In genomic region chr13:112821340-112822055, GRCh38 we compare ENCODE assay signal across 17 cellular contexts.
A peak's percentile ranks its signal among the peaks of the same experiment; 100 is the strongest.
DNase-seq lines count a peak whose midpoint lies in the region; ATAC-seq and TF ChIP-seq lines count a peak whose summit lies in the region.
"Had no signal": no experiment of that assay in that cellular context is flagged by ENCODE, and none has a peak within 500 bp of the region (broad histone marks: within the 10 kb centered on the region; RNA-seq: fewer than 3 reads in every experiment).

No MANE protein-coding gene starts in this region.

- no peak overlapping the region for H3K4me3 Mint-ChIP-seq in endothelial cell (ENCODE audit: unreplicated experiment)
- H3K4me3 Mint-ChIP-seq: CD4-positive, CD25-positive, alpha-beta regulatory T cell had no signal

- no peak overlapping the region for H3K18ac ChIP-seq in neuronal stem cell (ENCODE audit: low read length)

- H3K9ac ChIP-seq in neuronal stem cell (ENCODE audit: low read depth, low read length, poor library complexity): peak overlapping the region; percentile 30

- no peaks in the 10 kb centered on the region for H3K9me3 ChIP-seq in heart right ventricle
- peaks cover 8% of the 10 kb centered on the region for H3K9me3 ChIP-seq in WERI-Rb-1 (ENCODE audit: severe bottlenecking)
- peaks cover 17 to 18% of the 10 kb centered on the region in 2 donors for H3K9me3 ChIP-seq in neuronal stem cell (replicated peaks in 1 of 2; ENCODE audit: control insufficient read depth in 2 of 2, insufficient read depth in 1 of 2, low read depth in 1 of 2, low read length in 2 of 2)
- H3K9me3 ChIP-seq: HAP-1 had no signal

- H3K36me3 ChIP-seq in heart right ventricle: peaks cover 0 to 98% (median 55%) of the 10 kb centered on the region in 9 donors
- peaks cover 67% of the 10 kb centered on the region for H3K36me3 ChIP-seq in WERI-Rb-1
- H3K36me3 ChIP-seq in neuronal stem cell (replicated peaks in 1 of 2; ENCODE audit: control insufficient read depth in 2 of 2, insufficient read depth in 2 of 2, low read length in 2 of 2): peaks cover 56 to 65% of the 10 kb centered on the region in 2 donors

- H3K27me3 Mint-ChIP-seq in endothelial cell (ENCODE audit: unreplicated experiment): peaks cover 16% of the 10 kb centered on the region
- H3K27me3 Mint-ChIP-seq: CD4-positive, CD25-positive, alpha-beta regulatory T cell had no signal

- no peak overlapping the region for H2BK12ac ChIP-seq in neuronal stem cell (ENCODE audit: low read length)

- H3K23ac ChIP-seq in neuronal stem cell (ENCODE audit: low read depth, low read length, poor library complexity): no peak overlapping the region

- no peaks in the 10 kb centered on the region for H3K27me3 ChIP-seq in heart right ventricle
- no peaks in the 10 kb centered on the region for H3K27me3 ChIP-seq in WERI-Rb-1 (ENCODE audit: insufficient read depth, low read depth, severe bottlenecking)
- H3K27me3 ChIP-seq in neuronal stem cell (ENCODE audit: control insufficient read depth in 3 of 3, insufficient read depth in 3 of 3, low read depth in 1 of 3, low read length in 3 of 3): no peaks in the 10 kb centered on the region

- no peak overlapping the region for H3K27ac Mint-ChIP-seq in endothelial cell (ENCODE audit: unreplicated experiment)

- H3K4me1 Mint-ChIP-seq in endothelial cell (ENCODE audit: unreplicated experiment): peaks cover 34% of the 10 kb centered on the region
- H3K4me1 Mint-ChIP-seq: CD4-positive, CD25-positive, alpha-beta regulatory T cell had no signal

- DNase-seq in heart right ventricle (no peak), Right ventricle myocardium superior (no peak), WERI-Rb-1 (peak; percentile 6), neuronal stem cell (ENCODE audit: low spot score) (no peak), endothelial cell (ENCODE audit: low spot score) (no peak), NK-92 (lab: John Stamatoyannopoulos, UW; ENCODE audit: unreplicated experiment) (no peak), GM13977 (ENCODE audit: low spot score) (no peak)
- DNase-seq: AML-193; Calu3; CD4-positive, CD25-positive, alpha-beta regulatory T cell; GDM1; Kasumi-1; NCI-H1417; NCI-H1930; NCI-H2171 treated with DMSO at 0.1 percent for 48 hours had no signal

- in situ Hi-C loops in GM13977 (cut with MboI; ENCODE audit: low pct_unique_long_range_greater_than_20kb, low sequenced_read_pairs, unreplicated experiment): no loop called here

- no peak overlapping the region for H3K4me2 ChIP-seq in neuronal stem cell (ENCODE audit: insufficient read depth, low read length, poor library complexity, severe bottlenecking)

- no peak overlapping the region for H2BK120ac ChIP-seq in neuronal stem cell (ENCODE audit: low read depth, low read length)

- H3K36me3 Mint-ChIP-seq in endothelial cell (ENCODE audit: low read depth, unreplicated experiment): peaks cover 74% of the 10 kb centered on the region

- no peaks in the 10 kb centered on the region for H3K9me3 Mint-ChIP-seq in endothelial cell (ENCODE audit: unreplicated experiment)
- H3K9me3 Mint-ChIP-seq: CD4-positive, CD25-positive, alpha-beta regulatory T cell had no signal

- ATAC-seq in heart right ventricle (peak in 5 of 8 donors; percentile 41 to 71 (median 52)), Right ventricle myocardium superior (ENCODE audit: poor library complexity) (no peak), HG02610 (IDR thresholded peaks at IDR 0.05; ENCODE audit: unreplicated experiment) (no peak)

- 88% methylated on average over 19 of the region's 19 CpGs for WGBS in heart right ventricle, 2 donors
- no CpG with 5 or more reads among the region's 19 CpGs for WGBS in neuronal stem cell (ENCODE audit: extremely low coverage in 2 of 2, insufficient read length in 2 of 2, insufficient replicate concordance in 1 of 2), 2 donors

- no peak overlapping the region for H2AFZ ChIP-seq in neuronal stem cell (ENCODE audit: low read length)

- no peak overlapping the region for H2BK15ac ChIP-seq in neuronal stem cell (ENCODE audit: low read length)

- H2AK5ac ChIP-seq in neuronal stem cell (ENCODE audit: low read depth, low read length): no peak overlapping the region

- no peak overlapping the region for H2BK5ac ChIP-seq in neuronal stem cell (ENCODE audit: low read length)

- peaks cover 0 to 10% (median 0%) of the 10 kb centered on the region in 9 donors for H3K4me1 ChIP-seq in heart right ventricle
- no peaks in the 10 kb centered on the region for H3K4me1 ChIP-seq in neuronal stem cell (ENCODE audit: control insufficient read depth in 2 of 2, insufficient read depth in 1 of 2, low read depth in 1 of 2, low read length in 2 of 2)
- H3K4me1 ChIP-seq: HAP-1 had no signal

- H3K4me3 ChIP-seq in heart right ventricle (no peak overlapping the region), WERI-Rb-1 (ENCODE audit: low read depth, low read length) (no peak overlapping the region), neuronal stem cell (ENCODE audit: low read length in 2 of 2) (no peak overlapping the region)
- H3K4me3 ChIP-seq: HAP-1 had no signal

- TF ChIP-seq CTCF in heart right ventricle (IDR thresholded peaks at IDR 0.05) (no peak), WERI-Rb-1 (IDR thresholded peaks at IDR 0.05; ENCODE audit: low read depth, low read length) (no peak), endothelial cell (IDR thresholded peaks at IDR 0.05; ENCODE audit: unreplicated experiment) (no peak), GM13977 (IDR thresholded peaks at IDR 0.05; ENCODE audit: extremely low read depth, insufficient read depth, missing control alignments) (no peak)

- peaks cover 6% of the 10 kb centered on the region for H3K79me1 ChIP-seq in neuronal stem cell (ENCODE audit: low read depth, low read length)

- no peak overlapping the region for H3K4ac ChIP-seq in neuronal stem cell (ENCODE audit: low read length)

- intact Hi-C loops in heart right ventricle (cut with DNase I): no loop called here
- intact Hi-C loops in Right ventricle myocardium superior (cut with DNase I): no loop called here

- H3K27ac ChIP-seq in heart right ventricle (no peak overlapping the region), WERI-Rb-1 (no peak overlapping the region), neuronal stem cell (replicated peaks; ENCODE audit: low read length) (no peak overlapping the region)

- no peak overlapping the region for H4K8ac ChIP-seq in neuronal stem cell (ENCODE audit: low read depth, low read length)

- H3K14ac ChIP-seq in neuronal stem cell (ENCODE audit: low read length): no peak overlapping the region

- no peak overlapping the region for H4K91ac ChIP-seq in neuronal stem cell (ENCODE audit: low read depth, low read length, poor library complexity)

Comparison
In these comparisons a context has a peak if more than half of its experiments do, and no peak if none do; other contexts are left out.
1. ATAC-seq: peak in heart right ventricle (5 of 8); none in Right ventricle myocardium superior (single experiment) and HG02610 (single experiment).